17 cellular contexts compared by ENCODE assay signal in the genomic region with DNA sequence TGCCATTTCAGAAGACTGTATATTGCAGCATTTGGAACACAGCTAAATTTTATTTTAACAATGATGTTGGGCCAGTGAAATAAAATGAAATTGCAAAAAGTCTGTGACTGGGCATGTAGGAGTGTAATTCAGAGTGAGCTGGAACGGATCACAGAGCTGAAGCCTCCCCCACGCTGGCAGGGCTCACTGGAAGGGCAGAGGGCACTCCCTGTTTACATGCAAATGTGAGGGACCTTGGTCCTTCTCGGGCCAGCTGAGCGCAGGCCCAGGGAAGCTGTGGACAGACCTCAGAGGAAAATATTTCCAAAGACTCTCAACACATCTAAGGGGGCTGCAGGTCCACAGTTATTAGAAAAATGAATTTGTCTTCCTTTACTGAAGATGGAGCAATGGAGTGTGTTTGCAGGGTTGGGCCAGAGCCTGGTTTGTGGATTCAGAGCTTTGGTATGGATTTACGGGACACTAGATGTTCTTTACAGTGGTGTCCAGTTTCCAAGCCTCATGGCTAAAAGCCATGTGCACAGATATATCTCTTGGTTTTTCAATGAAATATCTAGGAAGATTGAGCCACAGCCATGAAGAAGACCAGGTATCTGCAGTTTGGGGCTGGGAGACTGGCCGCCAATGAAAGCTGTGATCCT. TPM values are rescaled to one million over a fixed set of nuclear protein-coding genes. Genes with fewer than 3 reads are reported as not detected.
DNase-seq lines count a peak whose midpoint lies in the region; ATAC-seq and TF ChIP-seq lines count a peak whose summit lies in the region.
"Had no signal": no experiment of that assay in that cellular context is flagged by ENCODE, and none has a peak within 500 bp of the region (broad histone marks: within the 10 kb centered on the region; RNA-seq: fewer than 3 reads in every experiment).

No MANE protein-coding gene starts in this region.

- H3K4me1 Mint-ChIP-seq in stimulated activated naive CD8-positive, alpha-beta T cell treated with anti-CD3 and anti-CD28 coated beads, Interleukin-15, amount 100 ng/mL, for 72 hours = no peaks in the 10 kb centered on the region
- H3K4me1 Mint-ChIP-seq: activated naive CD8-positive, alpha-beta T cell treated with anti-CD3 and anti-CD28 coated beads for 36 hours had no signal

- TF ChIP-seq CTCF in HFF-Myc (IDR thresholded peaks at IDR 0.05; ENCODE audit: low read depth, low read length, missing control alignments) = no peak
- no peak for TF ChIP-seq CTCF in upper lobe of right lung (IDR thresholded peaks at IDR 0.05)

- no peak overlapping the region for H3K4me3 Mint-ChIP-seq in stimulated activated naive CD8-positive, alpha-beta T cell treated with anti-CD3 and anti-CD28 coated beads, Interleukin-15, amount 100 ng/mL, for 72 hours
- H3K4me3 Mint-ChIP-seq: activated CD8-positive, alpha-beta T cell treated with anti-CD3 and anti-CD28 coated beads, Interleukin-2, amount 10 ng/mL, durations not matched to agents 7 days and 5 days; activated naive CD8-positive, alpha-beta T cell treated with anti-CD3 and anti-CD28 coated beads for 36 hours had no signal

- no peak overlapping the region for H3K27ac ChIP-seq in upper lobe of right lung
- H3K27ac ChIP-seq: BLaER1, brain microvascular endothelial cell had no signal

- no peaks in the 10 kb centered on the region for H3K27me3 Mint-ChIP-seq in stimulated activated naive CD8-positive, alpha-beta T cell treated with anti-CD3 and anti-CD28 coated beads, Interleukin-15, amount 100 ng/mL, for 72 hours

- no peaks in the 10 kb centered on the region for H3K27me3 ChIP-seq in upper lobe of right lung
- H3K27me3 ChIP-seq: BLaER1, brain microvascular endothelial cell had no signal

- H3K4me1 ChIP-seq in upper lobe of right lung = no peaks in the 10 kb centered on the region

- intact Hi-C loops in upper lobe of right lung (cut with DNase I) = no loop called here

- H3K36me3 ChIP-seq in upper lobe of right lung = no peaks in the 10 kb centered on the region
- H3K36me3 ChIP-seq: BLaER1, brain microvascular endothelial cell had no signal

- ATAC-seq in upper lobe of right lung (peak; percentile 48), HG03159 (IDR thresholded peaks at IDR 0.05; ENCODE audit: unreplicated experiment) (no peak)
- no peak for ATAC-seq in stimulated activated naive CD8-positive, alpha-beta T cell treated with anti-CD3 and anti-CD28 coated beads, Interleukin-15, amount 100 ng/mL, for 72 hours
- ATAC-seq: activated CD8-positive, alpha-beta T cell treated with anti-CD3 and anti-CD28 coated beads, Interleukin-2, amount 10 ng/mL, durations not matched to agents 7 days and 5 days; Panc1 had no signal

- H3K9me3 ChIP-seq in upper lobe of right lung = no peaks in the 10 kb centered on the region
- H3K9me3 ChIP-seq: BLaER1 had no signal

- peak; percentile 20 for DNase-seq in HFF-Myc (ENCODE audit: extremely low read depth, low read depth)
- peak; percentile 80 for DNase-seq in fibroblast of gingiva (ENCODE audit: low read depth)
- DNase-seq in medulla oblongata (ENCODE audit: extremely low spot score) = peak; percentile 15
- DNase-seq in upper lobe of right lung = no peak
- no peak for DNase-seq in central memory CD4-positive, alpha-beta T cell
- no peak for DNase-seq in stimulated activated naive CD8-positive, alpha-beta T cell treated with anti-CD3 and anti-CD28 coated beads, Interleukin-15, amount 100 ng/mL, for 72 hours
- DNase-seq: activated CD4-positive, CD25-positive, alpha-beta regulatory T cell; activated CD8-positive, alpha-beta T cell treated with anti-CD3 and anti-CD28 coated beads, Interleukin-2, amount 10 ng/mL, durations not matched to agents 7 days and 5 days; activated naive CD8-positive, alpha-beta T cell treated with anti-CD3 and anti-CD28 coated beads for 36 hours; brain microvascular endothelial cell; GF-D8; NCI-H146; stimulated activated CD4-positive, alpha-beta T cell treated with anti-CD3 and anti-CD28 coated beads, Interleukin-1b, Interleukin-23, amount 100 ng/mL, for 48 hours had no signal

- H3K4me3 ChIP-seq in HFF-Myc (replicated peaks; ENCODE audit: low read depth, low read length) (no peak overlapping the region), upper lobe of right lung (no peak overlapping the region)
- H3K4me3 ChIP-seq: BLaER1 had no signal

- no peak overlapping the region for H3K27ac Mint-ChIP-seq in stimulated activated naive CD8-positive, alpha-beta T cell treated with anti-CD3 and anti-CD28 coated beads, Interleukin-15, amount 100 ng/mL, for 72 hours
- H3K27ac Mint-ChIP-seq: activated CD8-positive, alpha-beta T cell treated with anti-CD3 and anti-CD28 coated beads, Interleukin-2, amount 10 ng/mL, durations not matched to agents 7 days and 5 days; activated naive CD8-positive, alpha-beta T cell treated with anti-CD3 and anti-CD28 coated beads for 36 hours had no signal

- no peaks in the 10 kb centered on the region for H3K9me3 Mint-ChIP-seq in stimulated activated naive CD8-positive, alpha-beta T cell treated with anti-CD3 and anti-CD28 coated beads, Interleukin-15, amount 100 ng/mL, for 72 hours

RNA-seq across cellular contexts. Expression of gene TRPM1, which starts 32.0 kb away (rescaled TPM):
- not detected for total RNA-seq in upper lobe of right lung
- total RNA-seq: activated CD8-positive, alpha-beta T cell treated with anti-CD3 and anti-CD28 coated beads, Interleukin-2, amount 10 ng/mL, durations not matched to agents 7 days and 5 days; activated naive CD8-positive, alpha-beta T cell treated with anti-CD3 and anti-CD28 coated beads for 36 hours; T-helper 2 cell treated with Interferon-gamma antibody and Interleukin-4, amounts not matched to agents 100 ng/mL and 5 ng/mL, for 36 hours had no signal

Comparison
In these comparisons a context has a peak if more than half of its experiments do, and no peak if none do; other contexts are left out.
1. DNase-seq: peak in HFF-Myc (single experiment), fibroblast of gingiva (single experiment) and medulla oblongata (single experiment); none in upper lobe of right lung (single experiment), central memory CD4-positive, alpha-beta T cell (single experiment) and stimulated activated naive CD8-positive, alpha-beta T cell treated with anti-CD3 and anti-CD28 coated beads, Interleukin-15, amount 100 ng/mL, for 72 hours (0 of 2).